In the genomic region with DNA sequence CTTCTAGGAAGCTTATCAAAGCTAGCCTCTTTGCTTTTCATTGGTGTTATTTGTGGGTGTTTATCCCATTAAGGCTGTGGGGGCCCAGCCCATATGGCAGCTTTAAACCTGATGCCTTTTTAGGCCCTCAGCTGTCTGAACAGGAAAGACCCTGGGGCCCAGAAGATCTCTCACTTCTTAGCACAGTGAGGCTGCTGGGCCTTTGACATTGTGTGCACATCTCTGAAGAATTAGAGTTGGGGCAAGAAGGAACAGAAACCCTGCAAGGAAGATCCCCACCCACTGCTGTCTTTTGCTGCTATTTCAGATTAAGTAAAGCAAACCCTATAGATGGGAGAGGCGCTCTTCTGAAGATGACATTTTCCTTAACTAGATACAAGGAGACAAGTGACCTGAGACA, we compare ENCODE assay signal across 16 cellular contexts.
A peak's percentile ranks its signal among the peaks of the same experiment; 100 is the strongest.
DNase-seq lines count a peak whose midpoint lies in the region; ATAC-seq, FAIRE-seq and TF ChIP-seq lines count a peak whose summit lies in the region.
"Had no signal": no experiment of that assay in that cellular context is flagged by ENCODE, and none has a peak within 500 bp of the region (broad histone marks: within the 10 kb centered on the region; RNA-seq: fewer than 3 reads in every experiment).

No MANE protein-coding gene starts in this region.

- TF ChIP-seq POLR2A in GM12891 (IDR thresholded peaks at IDR 0.05; ENCODE audit: low read depth, low read length) (no peak), body of pancreas (IDR thresholded peaks at IDR 0.05) (no peak)

- ATAC-seq in GM19463 (IDR thresholded peaks at IDR 0.05; ENCODE audit: unreplicated experiment) (peak; percentile 81), HG02852 (IDR thresholded peaks at IDR 0.05; ENCODE audit: unreplicated experiment) (peak; percentile 88), body of pancreas (no peak)
- ATAC-seq: stimulated activated naive CD8-positive, alpha-beta T cell treated with anti-CD3 and anti-CD28 coated beads, Interleukin-15, amount 100 ng/mL, for 72 hours had no signal

- WGBS in mammary epithelial cell (ENCODE audit: low coverage, missing lambda C conversion rate) = 100% methylated on average over 1 of the region's 1 CpG
- WGBS in body of pancreas, 2 donors = 91 to 94% methylated on average over 1 of the region's 1 CpG

- H4K20me1 ChIP-seq in mammary epithelial cell (ENCODE audit: insufficient read depth, low read length) = no peaks in the 10 kb centered on the region

- no peaks in the 10 kb centered on the region for H3K27me3 Mint-ChIP-seq in IgD-negative memory B cell
- H3K27me3 Mint-ChIP-seq: stimulated activated naive CD8-positive, alpha-beta T cell treated with anti-CD3 and anti-CD28 coated beads, Interleukin-15, amount 100 ng/mL, for 72 hours had no signal

- no TSS peak for BruUV-seq in mammary epithelial cell (replicated peaks; lab: Mats Ljungman, UMichigan)

- H3K4me2 ChIP-seq in mammary epithelial cell (ENCODE audit: insufficient read depth, low read depth, low read length) = no peak overlapping the region

- no peak overlapping the region for H3K9ac ChIP-seq in mammary epithelial cell (ENCODE audit: insufficient read depth, low read length)

- no peak overlapping the region for H2AFZ ChIP-seq in mammary epithelial cell (ENCODE audit: low read depth, low read length)

- H3K27ac ChIP-seq in mammary epithelial cell (ENCODE audit: insufficient read depth, low read depth, low read length) = no peak overlapping the region
- H3K27ac ChIP-seq in body of pancreas = no peak overlapping the region
- H3K27ac ChIP-seq: adrenal gland, esophagus squamous epithelium had no signal

- H3K27ac Mint-ChIP-seq in IgD-negative memory B cell = peak overlapping the region in 2 of 3 donors; percentile 79 to 83
- H3K27ac Mint-ChIP-seq: stimulated activated naive CD8-positive, alpha-beta T cell treated with anti-CD3 and anti-CD28 coated beads, Interleukin-15, amount 100 ng/mL, for 72 hours had no signal

- in situ Hi-C loops in mammary epithelial cell (cut with MboI; ENCODE audit: low sequenced_read_pairs in 2 of 2) = no loop called here

- intact Hi-C loops in mammary epithelial cell (cut with micrococcal nuclease) = no loop called here
- intact Hi-C loops in body of pancreas (cut with DNase I) = no loop called here

- H3K36me3 Mint-ChIP-seq in IgD-negative memory B cell = no peaks in the 10 kb centered on the region

- H3K36me3 ChIP-seq in mammary epithelial cell (ENCODE audit: insufficient read depth, low read length) (no peaks in the 10 kb centered on the region), body of pancreas (replicated peaks in 1 of 2; ENCODE audit: insufficient read depth in 1 of 2, low read depth in 2 of 2) (no peaks in the 10 kb centered on the region)
- H3K36me3 ChIP-seq: adrenal gland, esophagus squamous epithelium had no signal

- H3K27me3 ChIP-seq in mammary epithelial cell (ENCODE audit: insufficient read depth, low read length) (peaks cover 1% of the 10 kb centered on the region), body of pancreas (no peaks in the 10 kb centered on the region)
- H3K27me3 ChIP-seq: adrenal gland, esophagus squamous epithelium had no signal

- H3K4me3 ChIP-seq in mammary epithelial cell (replicated peaks in 1 of 3; ENCODE audit: insufficient read depth in 1 of 3, low read depth in 2 of 3, low read length in 3 of 3) = no peak overlapping the region
- no peak overlapping the region for H3K4me3 ChIP-seq in body of pancreas
- H3K4me3 ChIP-seq: adrenal gland, esophagus squamous epithelium had no signal

- H3K4me1 Mint-ChIP-seq in IgD-negative memory B cell = peaks cover 19 to 48% (median 45%) of the 10 kb centered on the region in 3 donors
- H3K4me1 Mint-ChIP-seq: stimulated activated naive CD8-positive, alpha-beta T cell treated with anti-CD3 and anti-CD28 coated beads, Interleukin-15, amount 100 ng/mL, for 72 hours had no signal

- DNase-seq in GM12891 (ENCODE audit: insufficient read length, low spot score) (peak; percentile 19), NCI-H187 treated with DMSO at 0.1 percent for 48 hours (lab: John Stamatoyannopoulos, UW) (no peak), mammary epithelial cell (no peak), body of pancreas (no peak), ecto neural progenitor cell (ENCODE audit: low spot score) (no peak)
- DNase-seq: adrenal gland; DMS153; esophagus squamous epithelium; IMR-90; NCI-H1417 treated with DMSO at 0.1 percent for 48 hours; NCI-H524 treated with DMSO at 0.1 percent for 48 hours; stimulated activated naive CD8-positive, alpha-beta T cell treated with anti-CD3 and anti-CD28 coated beads, Interleukin-15, amount 100 ng/mL, for 72 hours had no signal

- dilution Hi-C loops in mammary epithelial cell (cut with HindIII; ENCODE audit: low sequenced_read_pairs) = loop anchor here (5.0 kb wide), 1 partner anchor 98 kb away; no protein-coding TSS in a partner anchor

- H3K79me2 ChIP-seq in mammary epithelial cell (ENCODE audit: insufficient read depth, low read length) = no peaks in the 10 kb centered on the region

- H3K9me3 Mint-ChIP-seq in IgD-negative memory B cell = no peaks in the 10 kb centered on the region
- H3K9me3 Mint-ChIP-seq: stimulated activated naive CD8-positive, alpha-beta T cell treated with anti-CD3 and anti-CD28 coated beads, Interleukin-15, amount 100 ng/mL, for 72 hours had no signal

- CTCF ChIA-PET in mammary epithelial cell (lab: Charles Lee; ENCODE audit: low non-redundant PET) = no interaction called here

- no peak for TF ChIP-seq CTCF in mammary epithelial cell (conservative IDR thresholded peaks at IDR 0.05 in 1 of 2, IDR thresholded peaks at IDR 0.05 in 1 of 2; ENCODE audit: extremely low read depth in 1 of 2, insufficient read depth in 1 of 2, low read depth in 1 of 2, low read length in 2 of 2)
- TF ChIP-seq CTCF in body of pancreas (IDR thresholded peaks at IDR 0.05) = no peak

- no peak for FAIRE-seq in GM12891 (lab: Jason Lieb, UNC)
- FAIRE-seq: colon had no signal

- H3K4me1 ChIP-seq in mammary epithelial cell (ENCODE audit: insufficient read depth, low read length) (no peaks in the 10 kb centered on the region), body of pancreas (no peaks in the 10 kb centered on the region)
- H3K4me1 ChIP-seq: adrenal gland, esophagus squamous epithelium had no signal

- no peaks in the 10 kb centered on the region for H3K9me3 ChIP-seq in mammary epithelial cell (replicated peaks; ENCODE audit: insufficient read depth, low read length)
- no peaks in the 10 kb centered on the region for H3K9me3 ChIP-seq in body of pancreas
- H3K9me3 ChIP-seq: adrenal gland, esophagus squamous epithelium had no signal

- peak overlapping the region in 3 of 4 donors; percentile 4 to 92 (median 85) for H3K4me3 Mint-ChIP-seq in IgD-negative memory B cell
- H3K4me3 Mint-ChIP-seq: stimulated activated naive CD8-positive, alpha-beta T cell treated with anti-CD3 and anti-CD28 coated beads, Interleukin-15, amount 100 ng/mL, for 72 hours had no signal

TF ChIP-seq in GM12891, 5 proteins besides CTCF, POLR2A, EP300 and RAD21:
- TF ChIP-seq TAF1 (IDR thresholded peaks at IDR 0.05; ENCODE audit: low read depth, low read length) = 0 out of 2 replicates have a peak, but pooled peaks have one; percentile 22
- TF ChIP-seq SPI1 (IDR thresholded peaks at IDR 0.05; ENCODE audit: low read depth, low read length) = peak; percentile 97
- peak; percentile 73; the same call in 1 of the 2 replicates for TF ChIP-seq POU2F2 (IDR thresholded peaks at IDR 0.05; ENCODE audit: low read depth, low read length)
- no peak for TF ChIP-seq POLR2AphosphoS5 (IDR thresholded peaks at IDR 0.05; ENCODE audit: low read depth, low read length)
- TF ChIP-seq PAX5 (IDR thresholded peaks at IDR 0.05; ENCODE audit: insufficient read depth, low read length, severe bottlenecking) = no peak
